ENCODE assay signal across 29 cellular contexts in the genomic region with DNA sequence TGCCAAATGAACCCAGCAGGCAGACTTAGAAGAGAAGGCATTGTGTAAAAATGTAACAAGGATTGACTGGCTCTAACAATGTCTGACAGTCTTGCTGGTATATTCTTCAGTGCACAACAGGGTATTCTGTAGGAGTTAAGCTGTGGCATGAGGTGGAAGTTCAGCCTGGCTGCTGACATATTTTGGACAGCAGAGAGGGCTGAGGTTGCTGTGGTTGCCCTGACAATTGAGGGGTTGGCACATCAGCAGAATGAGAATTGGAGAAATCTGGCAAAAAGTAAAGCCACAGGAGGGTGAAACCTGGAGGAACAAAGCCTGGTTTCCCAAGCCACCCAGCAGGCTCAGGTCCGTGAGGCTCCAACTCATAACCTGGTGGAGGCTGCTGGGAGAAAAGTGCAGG.
"Had no signal": no experiment of that assay in that cellular context is flagged by ENCODE, and none has a peak within 500 bp of the region (broad histone marks: within the 10 kb centered on the region; RNA-seq: fewer than 3 reads in every experiment).

No MANE protein-coding gene starts in this region.

- H3K9me3 Mint-ChIP-seq: activated CD8-positive, alpha-beta T cell treated with anti-CD3 and anti-CD28 coated beads for 36 hours; activated naive CD4-positive, alpha-beta T cell treated with anti-CD3 and anti-CD28 coated beads, Interleukin-2, amount 50 U/mL, for 72 hours; activated naive CD8-positive, alpha-beta T cell treated with anti-CD3 and anti-CD28 coated beads, Interleukin-2, amount 50 U/mL, for 24 hours; activated T-cell treated with anti-CD3 and anti-CD28 coated beads, Interleukin-2, amount 50 U/mL, for 4 hours; brain; IgD-negative memory B cell; T-cell had no signal

- H3K27me3 ChIP-seq: ascending aorta, SJSA1 had no signal

- H3K9me3 ChIP-seq: ascending aorta, SJSA1 had no signal

- DNase-seq: activated CD4-positive, alpha-beta T cell treated with anti-CD3 and anti-CD28 coated beads for 36 hours; activated CD4-positive, alpha-beta T cell treated with anti-CD3 and anti-CD28 coated beads, Interleukin-2, amount 50 U/mL, for 1 hour; activated CD8-positive, alpha-beta T cell treated with anti-CD3 and anti-CD28 coated beads for 36 hours; activated effector memory CD4-positive, alpha-beta T cell treated with anti-CD3 and anti-CD28 coated beads, Interleukin-2, amount 50 U/mL, for 16 hours; activated naive CD4-positive, alpha-beta T cell treated with Interleukin-2 at 50 U/mL for 16 hours; activated naive CD8-positive, alpha-beta T cell treated with anti-CD3 and anti-CD28 coated beads, Interleukin-2, amount 50 U/mL, for 24 hours; activated T-cell treated with anti-CD3 and anti-CD28 coated beads, Interleukin-2, amount 50 U/mL, for 4 hours; amniotic stem cell; KG1; NCI-H1092; NCI-H2029; NCI-H2107; NCI-H2171 treated with DMSO at 0.1 percent for 48 hours; NCI-H226; NCI-H510A; NCI-H526 treated with DMSO at 0.1 percent for 48 hours; NCI-H82; NK-92 treated with Interleukin-12 subunit alpha and Interleukin-12 subunit beta, amount 100 ng/mL, for 24 hours; OCI-M1; SHP77; T-cell; WERI-Rb-1 had no signal

- H3K4me3 ChIP-seq: ascending aorta, cardiac muscle cell, SJSA1 had no signal

- H3K4me3 Mint-ChIP-seq: activated CD4-positive, alpha-beta T cell treated with anti-CD3 and anti-CD28 coated beads for 36 hours; activated CD8-positive, alpha-beta T cell treated with anti-CD3 and anti-CD28 coated beads for 36 hours; activated naive CD8-positive, alpha-beta T cell treated with anti-CD3 and anti-CD28 coated beads, Interleukin-2, amount 50 U/mL, for 24 hours; activated T-cell treated with anti-CD3 and anti-CD28 coated beads, Interleukin-2, amount 50 U/mL, for 4 hours; IgD-negative memory B cell; T-cell had no signal

- H3K27me3 Mint-ChIP-seq: activated CD4-positive, alpha-beta T cell treated with anti-CD3 and anti-CD28 coated beads for 36 hours; activated CD8-positive, alpha-beta T cell treated with anti-CD3 and anti-CD28 coated beads for 36 hours; activated naive CD8-positive, alpha-beta T cell treated with anti-CD3 and anti-CD28 coated beads, Interleukin-2, amount 50 U/mL, for 24 hours; IgD-negative memory B cell; T-cell had no signal

- H3K4me1 ChIP-seq: ascending aorta had no signal

- H3K27ac Mint-ChIP-seq: activated CD4-positive, alpha-beta T cell treated with anti-CD3 and anti-CD28 coated beads for 36 hours; activated CD8-positive, alpha-beta T cell treated with anti-CD3 and anti-CD28 coated beads for 36 hours; activated naive CD4-positive, alpha-beta T cell treated with anti-CD3 and anti-CD28 coated beads, Interleukin-2, amount 50 U/mL, for 72 hours; activated naive CD8-positive, alpha-beta T cell treated with anti-CD3 and anti-CD28 coated beads, Interleukin-2, amount 50 U/mL, for 24 hours; T-cell had no signal

- H3K27ac ChIP-seq: ascending aorta, cardiac muscle cell, SJSA1, WERI-Rb-1 had no signal

- H3K36me3 ChIP-seq: ascending aorta, cardiac muscle cell, SJSA1, WERI-Rb-1 had no signal

- ATAC-seq: activated CD4-positive, alpha-beta T cell treated with anti-CD3 and anti-CD28 coated beads for 36 hours; activated CD8-positive, alpha-beta T cell treated with anti-CD3 and anti-CD28 coated beads for 36 hours; activated naive CD4-positive, alpha-beta T cell treated with anti-CD3 and anti-CD28 coated beads, Interleukin-2, amount 50 U/mL, for 72 hours; activated naive CD8-positive, alpha-beta T cell treated with anti-CD3 and anti-CD28 coated beads, Interleukin-2, amount 50 U/mL, for 24 hours; activated T-cell treated with anti-CD3 and anti-CD28 coated beads, Interleukin-2, amount 50 U/mL, for 4 hours; T-cell had no signal

- FAIRE-seq: TTC549 had no signal

- H3K36me3 Mint-ChIP-seq: activated naive CD4-positive, alpha-beta T cell treated with anti-CD3 and anti-CD28 coated beads, Interleukin-2, amount 50 U/mL, for 72 hours; brain had no signal
